Comparison of ENCODE assay signal across 8 cellular contexts in the genomic region with DNA sequence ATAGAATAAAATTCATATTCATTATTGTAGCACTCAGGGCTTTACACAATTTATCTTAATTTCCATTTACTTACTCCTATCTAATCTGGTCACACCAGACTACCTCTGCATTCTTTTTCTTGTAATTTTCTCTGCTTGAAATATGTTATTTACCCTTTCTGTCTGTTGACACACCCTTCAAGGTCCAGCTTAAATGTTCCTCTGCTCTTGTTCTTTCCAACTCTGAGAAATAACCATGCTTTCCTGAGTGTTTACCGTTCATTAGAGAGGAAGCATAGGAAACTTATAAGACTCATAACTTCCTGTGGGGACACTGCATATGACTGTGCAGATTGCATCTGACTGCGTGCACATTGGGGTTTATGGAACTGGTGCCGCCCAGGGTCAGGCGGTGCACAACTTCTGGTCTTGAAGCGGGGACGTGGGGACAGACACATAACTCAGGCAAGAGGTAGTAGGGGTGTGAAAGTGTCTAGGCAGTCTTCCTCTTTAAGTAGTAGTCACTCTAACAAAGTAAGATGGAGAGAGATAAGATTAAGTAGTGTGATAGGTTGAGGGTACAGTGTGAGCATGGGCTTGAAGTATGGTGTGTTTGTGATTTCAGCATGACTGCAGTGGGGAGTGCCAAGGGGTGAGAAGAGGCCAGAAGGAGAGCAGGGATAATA. TPM values are rescaled to one million over a fixed set of nuclear protein-coding genes. Genes with fewer than 3 reads are reported as not detected.
DNase-seq lines count a peak whose midpoint lies in the region; ATAC-seq and TF ChIP-seq lines count a peak whose summit lies in the region.

No MANE protein-coding gene starts in this region.

- no peak for TF ChIP-seq CTCF in endodermal cell (conservative IDR thresholded peaks at IDR 0.05)
- TF ChIP-seq CTCF in neural progenitor cell (IDR thresholded peaks at IDR 0.05) = no peak
- no peak for TF ChIP-seq CTCF in brain microvascular endothelial cell (IDR thresholded peaks at IDR 0.05; ENCODE audit: low read depth, low read length, missing control alignments)

- H3K36me3 ChIP-seq in endodermal cell (ENCODE audit: control insufficient read depth, insufficient read depth, low read length) = no peaks in the 10 kb centered on the region
- no peaks in the 10 kb centered on the region for H3K36me3 ChIP-seq in neural progenitor cell
- no peaks in the 10 kb centered on the region for H3K36me3 ChIP-seq in brain microvascular endothelial cell (replicated peaks)

- no peak overlapping the region for H3K4me2 ChIP-seq in neural progenitor cell

- H3K9ac ChIP-seq in endodermal cell (ENCODE audit: extremely low read depth, low read length, poor library complexity, severe bottlenecking) (no peak overlapping the region), neural progenitor cell (no peak overlapping the region)

- H3K27ac Mint-ChIP-seq in endodermal cell = peak overlapping the region; percentile 6
- no peak overlapping the region for H3K27ac Mint-ChIP-seq in neural progenitor cell

- H3K9me3 Mint-ChIP-seq in endodermal cell = no peaks in the 10 kb centered on the region
- no peaks in the 10 kb centered on the region for H3K9me3 Mint-ChIP-seq in neural progenitor cell

- 80 to 94% methylated on average over 2 to 6 of the region's 6 CpGs for WGBS in endodermal cell (ENCODE audit: insufficient coverage in 1 of 2, insufficient read length in 1 of 2), 2 experiments

- ATAC-seq in HG03095 (IDR thresholded peaks at IDR 0.05; ENCODE audit: unreplicated experiment) = peak; percentile 51
- no peak for ATAC-seq in HG03135 (IDR thresholded peaks at IDR 0.05; ENCODE audit: unreplicated experiment)

- H3K4me1 ChIP-seq in endodermal cell (ENCODE audit: control insufficient read depth, insufficient read depth, low read length) (peaks cover 13% of the 10 kb centered on the region), neural progenitor cell (peaks cover 15% of the 10 kb centered on the region)

- no peak overlapping the region for H3K4me3 ChIP-seq in endodermal cell (ENCODE audit: low read length)
- no peak overlapping the region for H3K4me3 ChIP-seq in neural progenitor cell
- no peak overlapping the region for H3K4me3 ChIP-seq in brain microvascular endothelial cell (ENCODE audit: low read depth, low read length)

- H3K79me2 ChIP-seq in neural progenitor cell (ENCODE audit: low read depth) = no peaks in the 10 kb centered on the region

- in situ Hi-C loops in brain microvascular endothelial cell (cut with HindIII; ENCODE audit: low pct_ligation_motif_present, low sequenced_read_pairs) = no loop called here

- H3K4me3 Mint-ChIP-seq in endodermal cell (no peak overlapping the region), neural progenitor cell (no peak overlapping the region)

- H3K27me3 Mint-ChIP-seq in endodermal cell (ENCODE audit: insufficient read depth) = no peaks in the 10 kb centered on the region
- H3K27me3 Mint-ChIP-seq in neural progenitor cell (ENCODE audit: insufficient read depth, low read depth) = peaks cover 3% of the 10 kb centered on the region

- no peaks in the 10 kb centered on the region for H3K9me3 ChIP-seq in endodermal cell (ENCODE audit: control insufficient read depth, low read length)
- no peaks in the 10 kb centered on the region for H3K9me3 ChIP-seq in neural progenitor cell (ENCODE audit: low read depth)

- H2AFZ ChIP-seq in neural progenitor cell (replicated peaks) = no peak overlapping the region

- peaks cover 8% of the 10 kb centered on the region for H3F3A ChIP-seq in neural progenitor cell (ENCODE audit: low read depth)

- H3K36me3 Mint-ChIP-seq in endodermal cell (ENCODE audit: low read depth) = no peaks in the 10 kb centered on the region
- no peaks in the 10 kb centered on the region for H3K36me3 Mint-ChIP-seq in neural progenitor cell

- H3K4me1 Mint-ChIP-seq in endodermal cell = peaks cover 23% of the 10 kb centered on the region
- peaks cover 7% of the 10 kb centered on the region for H3K4me1 Mint-ChIP-seq in neural progenitor cell

- DNase-seq in activated CD4-positive, alpha-beta T cell treated with anti-CD3 and anti-CD28 coated beads for 1 hour = peak; percentile 35
- no peak for DNase-seq in endodermal cell
- peak; percentile 70 to 73 for DNase-seq in stimulated activated CD4-positive, alpha-beta T cell treated with anti-CD3 and anti-CD28 coated beads, Interleukin-2, amount 100 ng/mL, for 24 hours
- DNase-seq in neural progenitor cell (ENCODE audit: low spot score) = no peak
- DNase-seq in SHP77 (lab: John Stamatoyannopoulos, UW) = no peak
- no peak for DNase-seq in brain microvascular endothelial cell

- H3K27ac ChIP-seq in endodermal cell (ENCODE audit: low read depth, low read length) (no peak overlapping the region), neural progenitor cell (no peak overlapping the region), brain microvascular endothelial cell (no peak overlapping the region)

- H4K20me1 ChIP-seq in neural progenitor cell (ENCODE audit: low read depth) = no peaks in the 10 kb centered on the region

- H3K27me3 ChIP-seq in endodermal cell (ENCODE audit: control insufficient read depth, insufficient read depth, low read length, poor library complexity, severe bottlenecking) = no peaks in the 10 kb centered on the region
- no peaks in the 10 kb centered on the region for H3K27me3 ChIP-seq in neural progenitor cell
- H3K27me3 ChIP-seq in brain microvascular endothelial cell (replicated peaks) = no peaks in the 10 kb centered on the region

RNA-seq across cellular contexts. Expression of a gene that starts 42.6 kb away (rescaled TPM):
- total RNA-seq in endodermal cell (10 to 100 TPM; 10.8 to 21.2 TPM), neural progenitor cell (ENCODE audit: low replicate concordance) (6.8 and 7.4 TPM in 2 replicates)
- 13.5 TPM for polyA plus RNA-seq in endodermal cell (2013, experiment 1 of 2)
- 13.4 TPM for polyA plus RNA-seq in endodermal cell (2013, experiment 2 of 2)

RNA-seq across cellular contexts. Expression of a gene that starts 54.0 kb away (rescaled TPM):
- total RNA-seq in endodermal cell (1,000 to 10,000 TPM; 1,330 to 2,480 TPM), neural progenitor cell (ENCODE audit: low replicate concordance) (462 and 548 TPM in 2 replicates)
- polyA plus RNA-seq in endodermal cell (2013, experiment 1 of 2) = 758 TPM
- 902 TPM for polyA plus RNA-seq in endodermal cell (2013, experiment 2 of 2)

Comparison
In these comparisons a context has a peak if more than half of its experiments do, and no peak if none do; other contexts are left out.
1. DNase-seq: peak in activated CD4-positive, alpha-beta T cell treated with anti-CD3 and anti-CD28 coated beads for 1 hour (single experiment) and stimulated activated CD4-positive, alpha-beta T cell treated with anti-CD3 and anti-CD28 coated beads, Interleukin-2, amount 100 ng/mL, for 24 hours (2 of 2); none in endodermal cell (single experiment), neural progenitor cell (single experiment), SHP77 (0 of 2) and brain microvascular endothelial cell (single experiment).